In genomic region chr11:85779956-85780640, GRCh38 we compare ENCODE assay signal across 17 cellular contexts. TPM values are rescaled to one million over a fixed set of nuclear protein-coding genes. Genes with fewer than 3 reads are reported as not detected.
DNase-seq lines count a peak whose midpoint lies in the region; ATAC-seq and TF ChIP-seq lines count a peak whose summit lies in the region.
"Had no signal": no experiment of that assay in that cellular context is flagged by ENCODE, and none has a peak within 500 bp of the region (broad histone marks: within the 10 kb centered on the region; RNA-seq: fewer than 3 reads in every experiment).

No MANE protein-coding gene starts in this region.

- H3K27me3 Mint-ChIP-seq in T-helper 17 cell: no peaks in the 10 kb centered on the region
- H3K27me3 Mint-ChIP-seq: activated CD4-positive, alpha-beta memory T cell treated with anti-CD3 and anti-CD28 coated beads, Interleukin-2, amount 10 ng/mL, durations not matched to agents 7 days and 5 days had no signal

- ATAC-seq in T-helper 17 cell: no peak
- peak; percentile 69 for ATAC-seq in left colon
- ATAC-seq in gastroesophageal sphincter: no peak

- H3K27ac ChIP-seq in 22Rv1 (0 out of 2 replicates have a peak overlapping the region, but pooled peaks have one; percentile 10), gastroesophageal sphincter (no peak overlapping the region)

- no peak for TF ChIP-seq CTCF in 22Rv1 (IDR thresholded peaks at IDR 0.05)
- TF ChIP-seq CTCF in gastroesophageal sphincter (IDR thresholded peaks at IDR 0.05): no peak

- H3K36me3 Mint-ChIP-seq in T-helper 17 cell (ENCODE audit: low read depth): peaks cover 2% of the 10 kb centered on the region

- CTCF ChIA-PET in HEK293T (lab: Yijun Ruan, JAX): no interaction called here

- no peaks in the 10 kb centered on the region for H3K36me3 ChIP-seq in gastroesophageal sphincter

- peak overlapping the region; percentile 81 for H3K27ac Mint-ChIP-seq in T-helper 17 cell
- H3K27ac Mint-ChIP-seq: activated CD4-positive, alpha-beta memory T cell treated with anti-CD3 and anti-CD28 coated beads, Interleukin-2, amount 10 ng/mL, durations not matched to agents 7 days and 5 days had no signal

- no peak for TF ChIP-seq EP300 in gastroesophageal sphincter (IDR thresholded peaks at IDR 0.05)

- H3K9me3 ChIP-seq in T-helper 17 cell (ENCODE audit: control insufficient read depth, low read length, poor library complexity, severe bottlenecking) (no peaks in the 10 kb centered on the region), gastroesophageal sphincter (peaks cover 0 to 13% (median 2%) of the 10 kb centered on the region in 3 donors)

- no peak overlapping the region for H3K4me3 ChIP-seq in gastroesophageal sphincter

- POLR2A ChIA-PET in HEK293T (lab: Yijun Ruan, JAX): no interaction called here

- TF ChIP-seq POLR2A in gastroesophageal sphincter (IDR thresholded peaks at IDR 0.05): no peak

- H3K4me1 ChIP-seq in gastroesophageal sphincter: no peaks in the 10 kb centered on the region

- H3K4me3 Mint-ChIP-seq in T-helper 17 cell: no peak overlapping the region
- H3K4me3 Mint-ChIP-seq: activated CD4-positive, alpha-beta memory T cell treated with anti-CD3 and anti-CD28 coated beads, Interleukin-2, amount 10 ng/mL, durations not matched to agents 7 days and 5 days; neural crest cell had no signal

- DNase-seq in EL (peak; percentile 44), T-helper 17 cell (no peak), left colon (no peak), HEK293T (ENCODE audit: extremely low spot score) (no peak), SHP77 (lab: John Stamatoyannopoulos, UW) (no peak)
- DNase-seq in activated effector memory CD4-positive, alpha-beta T cell treated with anti-CD3 and anti-CD28 coated beads, Interleukin-2, amount 50 U/mL, for 16 hours: no peak
- DNase-seq: activated CD4-positive, alpha-beta memory T cell treated with anti-CD3 and anti-CD28 coated beads, Interleukin-2, amount 10 ng/mL, durations not matched to agents 7 days and 5 days; activated effector memory CD4-positive, alpha-beta T cell treated with Interleukin-2 at 50 U/mL for 16 hours; AML-193; cortex of kidney; glutamatergic neuron; mammary epithelial cell; NCI-H2029; NCI-H510A had no signal

- WGBS in gastroesophageal sphincter (ENCODE audit: low coverage in 1 of 2), 2 donors: 75 to 88% methylated on average over 2 to 3 of the region's 3 CpGs

- peaks cover 30% of the 10 kb centered on the region for H3K4me1 Mint-ChIP-seq in T-helper 17 cell

- intact Hi-C loops in left colon (cut with DNase I, micrococcal nuclease): no loop called here

- no peaks in the 10 kb centered on the region for H3K27me3 ChIP-seq in gastroesophageal sphincter

TF ChIP-seq in HEK293T, 16 proteins besides CTCF, POLR2A, EP300 and RAD21:
- TF ChIP-seq SP1 (IDR thresholded peaks at IDR 0.05): no peak
- TF ChIP-seq FOXK2 (IDR thresholded peaks at IDR 0.05): no peak
- no peak for TF ChIP-seq L3MBTL2 (conservative IDR thresholded peaks at IDR 0.05)
- TF ChIP-seq NFRKB (IDR thresholded peaks at IDR 0.05): no peak
- no peak for TF ChIP-seq LEF1 (IDR thresholded peaks at IDR 0.05; ENCODE audit: borderline replicate concordance)
- TF ChIP-seq ZNF384 (IDR thresholded peaks at IDR 0.05): no peak
- no peak for TF ChIP-seq BHLHE40 (IDR thresholded peaks at IDR 0.05; ENCODE audit: borderline replicate concordance)
- TF ChIP-seq ARNT (IDR thresholded peaks at IDR 0.05): no peak
- TF ChIP-seq CTBP1 (IDR thresholded peaks at IDR 0.05; ENCODE audit: borderline replicate concordance): no peak
- TF ChIP-seq TARDBP (IDR thresholded peaks at IDR 0.05): no peak
- no peak for TF ChIP-seq FOXA1 (IDR thresholded peaks at IDR 0.05)
- no peak for TF ChIP-seq PKNOX1 (IDR thresholded peaks at IDR 0.05)
- TF ChIP-seq SUZ12 (IDR thresholded peaks at IDR 0.05): no peak
- no peak for TF ChIP-seq ELF4 (IDR thresholded peaks at IDR 0.05)
- no peak for TF ChIP-seq HDGF (IDR thresholded peaks at IDR 0.05; ENCODE audit: borderline replicate concordance)
- no peak for TF ChIP-seq FOXM1 (IDR thresholded peaks at IDR 0.05; ENCODE audit: borderline replicate concordance)

RNA-seq across cellular contexts. Expression of gene SYTL2, which starts 30.8 kb away (rescaled TPM):
- total RNA-seq in T-helper 17 cell: 10 to 100 TPM; 50.0 to 58.8 TPM
- total RNA-seq in left colon: 100 to 1,000 TPM; 300 to 306 TPM
- 10 to 100 TPM in 2 of 4 donors, 1 to 10 TPM in 2; 4.7 to 23.6 (median 8.4) TPM for total RNA-seq in gastroesophageal sphincter

Comparison
In these comparisons a context has a peak if more than half of its experiments do, and no peak if none do; other contexts are left out.
1. RNA of gene SYTL2, which starts 30.8 kb away (total RNA-seq): 300 to 306 TPM in left colon; 50.0 to 58.8 TPM in T-helper 17 cell and 4.7 to 23.6 TPM in gastroesophageal sphincter; every median in the first group is over 4 times any median in the second.